13 cellular contexts compared by ENCODE assay signal in genomic region chr20:9441948-9442347, GRCh38.
DNase-seq lines count a peak whose midpoint lies in the region; ATAC-seq and TF ChIP-seq lines count a peak whose summit lies in the region.
"Had no signal": no experiment of that assay in that cellular context is flagged by ENCODE, and none has a peak within 500 bp of the region (broad histone marks: within the 10 kb centered on the region; RNA-seq: fewer than 3 reads in every experiment).

No MANE protein-coding gene starts in this region.

- no peak for TF ChIP-seq POLR2A in tibial nerve (IDR thresholded peaks at IDR 0.05)

- 77 to 94% methylated on average over 3 of the region's 3 CpGs for WGBS in tibial nerve, 2 donors
- 91 to 96% methylated on average over 3 of the region's 3 CpGs for WGBS in heart right ventricle, 2 donors

- H3K9me3 ChIP-seq in tibial nerve: peaks cover 0 to 12% (median 0%) of the 10 kb centered on the region in 4 donors
- peaks cover 0 to 10% (median 0%) of the 10 kb centered on the region in 11 donors for H3K9me3 ChIP-seq in heart right ventricle

- H3K36me3 ChIP-seq in tibial nerve (peaks cover 0 to 66% (median 0%) of the 10 kb centered on the region in 3 donors), heart right ventricle (peaks cover 0 to 100% (median 42%) of the 10 kb centered on the region in 9 donors)

- no peaks in the 10 kb centered on the region for H3K4me1 ChIP-seq in tibial nerve
- H3K4me1 ChIP-seq in heart right ventricle: no peaks in the 10 kb centered on the region

- no peak for TF ChIP-seq EP300 in tibial nerve (IDR thresholded peaks at IDR 0.05)

- no peak overlapping the region for H3K4me3 Mint-ChIP-seq in activated T-cell treated with anti-CD3 and anti-CD28 coated beads, Interleukin-2, amount 50 U/mL, for 24 hours
- H3K4me3 Mint-ChIP-seq: activated CD4-positive, alpha-beta memory T cell treated with anti-CD3 and anti-CD28 coated beads for 36 hours had no signal

- DNase-seq in HL-60 (ENCODE audit: low read depth in 1 of 2, low spot score in 1 of 2) (peak; percentile 18 to 89), activated gamma-delta T cell treated with Interleukin-2 at 50 U/mL for 16 hours (no peak), tibial nerve (ENCODE audit: low spot score in 2 of 2) (no peak), heart right ventricle (no peak)
- DNase-seq in activated T-cell treated with anti-CD3 and anti-CD28 coated beads, Interleukin-2, amount 50 U/mL, for 24 hours: no peak
- DNase-seq: activated CD4-positive, alpha-beta memory T cell treated with anti-CD3 and anti-CD28 coated beads for 36 hours; activated naive CD4-positive, alpha-beta T cell treated with Interleukin-2 at 50 U/mL for 16 hours; NCI-H2171 treated with DMSO at 0.1 percent for 48 hours had no signal

- H3K27ac ChIP-seq in HL-60 (replicated peaks) (no peak overlapping the region), tibial nerve (no peak overlapping the region), heart right ventricle (no peak overlapping the region)

- no peaks in the 10 kb centered on the region for H3K4me1 Mint-ChIP-seq in activated T-cell treated with anti-CD3 and anti-CD28 coated beads, Interleukin-2, amount 50 U/mL, for 24 hours (ENCODE audit: low read depth)

- no peak overlapping the region for H3K27ac Mint-ChIP-seq in activated T-cell treated with anti-CD3 and anti-CD28 coated beads, Interleukin-2, amount 50 U/mL, for 24 hours
- H3K27ac Mint-ChIP-seq: activated CD4-positive, alpha-beta memory T cell treated with anti-CD3 and anti-CD28 coated beads for 36 hours; progenitor cell of endocrine pancreas had no signal

- intact Hi-C loops in heart right ventricle (cut with DNase I): no loop called here

- ATAC-seq in GM18508 (IDR thresholded peaks at IDR 0.05; ENCODE audit: insufficient read depth, unreplicated experiment) (peak; percentile 84), GM21381 (IDR thresholded peaks at IDR 0.05; ENCODE audit: unreplicated experiment) (peak; percentile 84), HG02943 (IDR thresholded peaks at IDR 0.05; ENCODE audit: low read depth, unreplicated experiment) (peak; percentile 91), heart right ventricle (no peak)
- ATAC-seq: Panc1 had no signal

- peaks cover 15% of the 10 kb centered on the region for H3K9me3 Mint-ChIP-seq in activated T-cell treated with anti-CD3 and anti-CD28 coated beads, Interleukin-2, amount 50 U/mL, for 24 hours

- no peaks in the 10 kb centered on the region for H3K36me3 Mint-ChIP-seq in activated T-cell treated with anti-CD3 and anti-CD28 coated beads, Interleukin-2, amount 50 U/mL, for 24 hours (ENCODE audit: low read depth)
- H3K36me3 Mint-ChIP-seq: activated CD4-positive, alpha-beta memory T cell treated with anti-CD3 and anti-CD28 coated beads for 36 hours had no signal

- no peaks in the 10 kb centered on the region for H3K27me3 ChIP-seq in HL-60 (ENCODE audit: insufficient read depth, poor library complexity, severe bottlenecking)
- no peaks in the 10 kb centered on the region for H3K27me3 ChIP-seq in tibial nerve
- H3K27me3 ChIP-seq in heart right ventricle: no peaks in the 10 kb centered on the region

- H3K27me3 Mint-ChIP-seq in activated T-cell treated with anti-CD3 and anti-CD28 coated beads, Interleukin-2, amount 50 U/mL, for 24 hours: no peaks in the 10 kb centered on the region
- H3K27me3 Mint-ChIP-seq: activated CD4-positive, alpha-beta memory T cell treated with anti-CD3 and anti-CD28 coated beads for 36 hours had no signal

- TF ChIP-seq CTCF in HL-60 (IDR thresholded peaks at IDR 0.05; ENCODE audit: insufficient read depth, low read length): no peak
- no peak for TF ChIP-seq CTCF in tibial nerve (IDR thresholded peaks at IDR 0.05)
- no peak for TF ChIP-seq CTCF in heart right ventricle (IDR thresholded peaks at IDR 0.05)

- H3K4me3 ChIP-seq in HL-60 (replicated peaks; ENCODE audit: insufficient read depth, low read length): no peak overlapping the region
- H3K4me3 ChIP-seq in tibial nerve: no peak overlapping the region
- H3K4me3 ChIP-seq in heart right ventricle: no peak overlapping the region

Comparison
In these comparisons a context has a peak if more than half of its experiments do, and no peak if none do; other contexts are left out.
1. ATAC-seq: peak in GM18508 (single experiment), GM21381 (single experiment) and HG02943 (single experiment); none in heart right ventricle (0 of 8).
2. DNase-seq: peak in HL-60 (2 of 2); none in activated gamma-delta T cell treated with Interleukin-2 at 50 U/mL for 16 hours (single experiment), tibial nerve (0 of 2), heart right ventricle (0 of 2) and activated T-cell treated with anti-CD3 and anti-CD28 coated beads, Interleukin-2, amount 50 U/mL, for 24 hours (single experiment).